32 cellular contexts compared by ENCODE assay signal in genomic region chr9:80489329-80489728, GRCh38.
A peak's percentile ranks its signal among the peaks of the same experiment; 100 is the strongest.
DNase-seq lines count a peak whose midpoint lies in the region; ATAC-seq, FAIRE-seq and TF ChIP-seq lines count a peak whose summit lies in the region.
"Had no signal": no experiment of that assay in that cellular context is flagged by ENCODE, and none has a peak within 500 bp of the region (broad histone marks: within the 10 kb centered on the region; RNA-seq: fewer than 3 reads in every experiment).

No MANE protein-coding gene starts in this region.

- intact Hi-C loops in HepG2 (cut with micrococcal nuclease; ENCODE audit: unreplicated experiment): no loop called here
- intact Hi-C loops in right lobe of liver (cut with DNase I): no loop called here
- intact Hi-C loops in IMR-90 (cut with micrococcal nuclease): no loop called here

- H3K27ac ChIP-seq in HepG2 (ENCODE audit: extremely low read length, insufficient read depth, low read length): no peak overlapping the region
- H3K27ac ChIP-seq in right lobe of liver: no peak overlapping the region
- H3K27ac ChIP-seq in A549: no peak overlapping the region
- H3K27ac ChIP-seq in IMR-90 (ENCODE audit: insufficient read depth, low read length): no peak overlapping the region
- H3K27ac ChIP-seq: 22Rv1; BLaER1; BLaER1 treated with 17β-estradiol and CSF1 and Interleukin-3, amounts not matched to agents 10 nM and 100 nM; C4-2B had no signal

- H4K20me1 ChIP-seq in HepG2 (ENCODE audit: insufficient read depth, low read length) (no peaks in the 10 kb centered on the region), IMR-90 (ENCODE audit: insufficient read depth, low read length) (no peaks in the 10 kb centered on the region)
- H4K20me1 ChIP-seq: BLaER1; BLaER1 treated with 17β-estradiol and CSF1 and Interleukin-3, amounts not matched to agents 10 nM and 100 nM had no signal

- H3K9ac ChIP-seq in HepG2 (ENCODE audit: insufficient read depth, low read depth, low read length) (no peak overlapping the region), IMR-90 (ENCODE audit: low read depth, low read length) (no peak overlapping the region)
- H3K9ac ChIP-seq: BLaER1; BLaER1 treated with 17β-estradiol and CSF1 and Interleukin-3, amounts not matched to agents 10 nM and 100 nM had no signal

- in situ Hi-C loops in HepG2 (cut with HindIII; ENCODE audit: extremely low pct_ligation_motif_present, low pct_unique_long_range_greater_than_20kb) (no loop called here), IMR-90 (cut with MboI; ENCODE audit: low sequenced_read_pairs) (no loop called here)

- no peak overlapping the region for H2BK20ac ChIP-seq in IMR-90 (ENCODE audit: low read depth, low read length)

- dilution Hi-C loops in IMR-90 (cut with HindIII; ENCODE audit: low sequenced_read_pairs, unreplicated experiment): no loop called here

- ATAC-seq in HepG2 (no peak), right lobe of liver (no peak), A549 (no peak), IMR-90 (ENCODE audit: low read depth) (no peak), HG03457 (IDR thresholded peaks at IDR 0.05; ENCODE audit: unreplicated experiment) (no peak)
- ATAC-seq: CD8-positive, alpha-beta T cell had no signal

- no peak overlapping the region for H3K4ac ChIP-seq in IMR-90 (ENCODE audit: low read depth, low read length)

- H3K79me1 ChIP-seq in IMR-90 (ENCODE audit: low read depth in 1 of 2, low read length in 2 of 2): no peaks in the 10 kb centered on the region

- H3K36me3 ChIP-seq in HepG2 (replicated peaks in 1 of 2; ENCODE audit: control insufficient read depth in 1 of 2, insufficient read depth in 2 of 2, low read length in 2 of 2): no peaks in the 10 kb centered on the region
- H3K36me3 ChIP-seq in right lobe of liver: no peaks in the 10 kb centered on the region
- no peaks in the 10 kb centered on the region for H3K36me3 ChIP-seq in IMR-90 (ENCODE audit: control insufficient read depth, insufficient read depth, low read length)
- H3K36me3 ChIP-seq: BE2C; BLaER1; BLaER1 treated with 17β-estradiol and CSF1 and Interleukin-3, amounts not matched to agents 10 nM and 100 nM had no signal

- no peak overlapping the region for H2AFZ ChIP-seq in HepG2 (ENCODE audit: low read length)
- no peak overlapping the region for H2AFZ ChIP-seq in IMR-90 (replicated peaks; ENCODE audit: low read length, poor library complexity)

- no peak for FAIRE-seq in HepG2 (lab: Jason Lieb, UNC)
- no peak for FAIRE-seq in A549 (lab: Jason Lieb, UNC)
- FAIRE-seq: A204.1, D721Med had no signal

- H3K4me2 ChIP-seq in HepG2 (ENCODE audit: low read depth, low read length) (no peak overlapping the region), A549 (no peak overlapping the region), IMR-90 (ENCODE audit: low read depth, low read length) (no peak overlapping the region)
- H3K4me2 ChIP-seq: BLaER1; BLaER1 treated with 17β-estradiol and CSF1 and Interleukin-3, amounts not matched to agents 10 nM and 100 nM had no signal

- POLR2A ChIA-PET in HepG2 (lab: Yijun Ruan, JAX) (no interaction called here), A549 (lab: Yijun Ruan, JAX) (no interaction called here), IMR-90 (lab: Charles Lee; ENCODE audit: unreplicated experiment) (no interaction called here)

- H3K14ac ChIP-seq in IMR-90 (replicated peaks; ENCODE audit: low read depth, low read length): no peak overlapping the region

- CTCF ChIA-PET in HepG2 (lab: Yijun Ruan, JAX; ENCODE audit: low intra/inter-chr PET ratio, low total read pairs) (no interaction called here), A549 (lab: Yijun Ruan, JAX) (no interaction called here), IMR-90 (lab: Yijun Ruan, JAX) (no interaction called here)

- no peaks in the 10 kb centered on the region for H3K9me1 ChIP-seq in IMR-90 (ENCODE audit: insufficient read depth, low read length)

- TF ChIP-seq RAD21 in HepG2 (CRISPR knock-in tag; IDR thresholded peaks at IDR 0.05): no peak
- no peak for TF ChIP-seq RAD21 in A549 (conservative IDR thresholded peaks at IDR 0.05 in 1 of 2, IDR thresholded peaks at IDR 0.05 in 1 of 2)
- TF ChIP-seq RAD21 in IMR-90 (IDR thresholded peaks at IDR 0.05; ENCODE audit: low read length): no peak

- BruUV-seq in HepG2 (replicated peaks; lab: Mats Ljungman, UMichigan) (no TSS peak), IMR-90 (replicated peaks; lab: Mats Ljungman, UMichigan) (no TSS peak)

- H2BK120ac ChIP-seq in IMR-90 (ENCODE audit: low read depth, low read length): no peak overlapping the region

- no peak for TF ChIP-seq POLR2A in HepG2 (IDR thresholded peaks at IDR 0.05; ENCODE audit: insufficient read depth in 1 of 2, low read depth in 2 of 2, low read length in 2 of 2)
- no peak for TF ChIP-seq POLR2A in right lobe of liver (IDR thresholded peaks at IDR 0.05)
- TF ChIP-seq POLR2A in A549 (IDR thresholded peaks at IDR 0.05; ENCODE audit: low read length): no peak
- no peak for TF ChIP-seq POLR2A in IMR-90 (IDR thresholded peaks at IDR 0.05; ENCODE audit: low read depth, low read length)

- no peak for DNase-seq in HepG2 (ENCODE audit: low spot score)
- no peak for DNase-seq in right lobe of liver
- DNase-seq in A549 (ENCODE audit: low read depth in 1 of 2, low spot score in 1 of 2): no peak
- no peak for DNase-seq in IMR-90
- no peak for DNase-seq in stimulated activated CD4-positive, alpha-beta T cell treated with anti-CD3 and anti-CD28 coated beads, Interleukin-2, amount 100 ng/mL, for 24 hours
- DNase-seq: 8988T; ACHN; AML-193; BE2C; C1 segment of cervical spinal cord; Caco-2; Calu3; CD4-positive, alpha-beta memory T cell; CD4-positive, alpha-beta T cell; CD4-positive, CD25-positive, alpha-beta regulatory T cell; CD8-positive, alpha-beta memory T cell; CD8-positive, alpha-beta T cell; COR-L47; DMS 273 treated with DMSO at 0.1 percent for 48 hours; DMS153; DMS53; DMS79; DMS79 treated with DMSO at 0.1 percent for 48 hours; DND-41; EL had no signal

- no peaks in the 10 kb centered on the region for H3K4me1 ChIP-seq in HepG2 (ENCODE audit: insufficient read depth, low read length)
- no peaks in the 10 kb centered on the region for H3K4me1 ChIP-seq in right lobe of liver
- H3K4me1 ChIP-seq in A549: no peaks in the 10 kb centered on the region
- no peaks in the 10 kb centered on the region for H3K4me1 ChIP-seq in IMR-90 (ENCODE audit: control insufficient read depth, insufficient read depth, low read length)
- H3K4me1 ChIP-seq: BLaER1; BLaER1 treated with 17β-estradiol and CSF1 and Interleukin-3, amounts not matched to agents 10 nM and 100 nM; Caco-2 had no signal

- H4K91ac ChIP-seq in IMR-90 (ENCODE audit: insufficient read depth, low read depth, low read length): no peak overlapping the region

- H2AK9ac ChIP-seq in IMR-90 (replicated peaks; ENCODE audit: low read depth, low read length, poor library complexity): no peak overlapping the region

- H2BK5ac ChIP-seq in IMR-90 (ENCODE audit: low read depth, low read length, poor library complexity, severe bottlenecking): no peak overlapping the region

- no peak overlapping the region for H4K5ac ChIP-seq in IMR-90 (ENCODE audit: low read depth, low read length)

- H3K27me3 ChIP-seq in HepG2 (ENCODE audit: control insufficient read depth in 1 of 2, insufficient read depth in 2 of 2, low read length in 2 of 2) (no peaks in the 10 kb centered on the region), right lobe of liver (no peaks in the 10 kb centered on the region), IMR-90 (ENCODE audit: control insufficient read depth, insufficient read depth, low read length) (no peaks in the 10 kb centered on the region)
- H3K27me3 ChIP-seq: BE2C; BLaER1; BLaER1 treated with 17β-estradiol and CSF1 and Interleukin-3, amounts not matched to agents 10 nM and 100 nM had no signal

- H2AK5ac ChIP-seq in IMR-90 (ENCODE audit: low read depth, low read length): no peak overlapping the region

- H3K18ac ChIP-seq in IMR-90 (ENCODE audit: low read depth, low read length): no peak overlapping the region

- no peak overlapping the region for H3K23ac ChIP-seq in IMR-90 (ENCODE audit: low read depth, low read length)

- no peak overlapping the region for H2BK15ac ChIP-seq in IMR-90 (ENCODE audit: low read depth, low read length)

- TF ChIP-seq EP300 in HepG2 (IDR thresholded peaks at IDR 0.05; ENCODE audit: low read depth in 2 of 2, low read length in 2 of 2) (no peak), HepG2 (CRISPR knock-in tag; IDR thresholded peaks at IDR 0.05; ENCODE audit: borderline replicate concordance) (no peak), A549 (IDR thresholded peaks at IDR 0.05) (no peak)

- no peaks in the 10 kb centered on the region for H3K79me2 ChIP-seq in HepG2 (ENCODE audit: insufficient read depth, low read length)

- H3K4me3 ChIP-seq in HepG2 (replicated peaks in 1 of 3; ENCODE audit: insufficient read depth in 1 of 3, low read depth in 2 of 3, low read length in 3 of 3) (no peak overlapping the region), right lobe of liver (no peak overlapping the region), A549 (no peak overlapping the region), IMR-90 (ENCODE audit: insufficient read depth, low read depth, low read length) (no peak overlapping the region)
- H3K4me3 ChIP-seq: BLaER1; BLaER1 treated with 17β-estradiol and CSF1 and Interleukin-3, amounts not matched to agents 10 nM and 100 nM had no signal

- no peak overlapping the region for H4K8ac ChIP-seq in IMR-90 (ENCODE audit: low read depth in 2 of 2, low read length in 2 of 2)

- TF ChIP-seq CTCF in HepG2 (CRISPR knock-in tag; IDR thresholded peaks at IDR 0.05): no peak
- TF ChIP-seq CTCF in right lobe of liver (IDR thresholded peaks at IDR 0.05): no peak
- no peak for TF ChIP-seq CTCF in A549 (IDR thresholded peaks at IDR 0.05)
- no peak for TF ChIP-seq CTCF in IMR-90 (conservative IDR thresholded peaks at IDR 0.05; ENCODE audit: low read depth, low read length)

- H3K56ac ChIP-seq in IMR-90 (ENCODE audit: extremely low read depth, insufficient read depth, low read length): no peak overlapping the region

- 3% methylated on average over 4 of the region's 4 CpGs for WGBS in HepG2 (ENCODE audit: low lambda C conversion rate)
- whole genome bisulfite sequencing in right lobe of liver (ENCODE audit: insufficient coverage, low coverage, low lambda C conversion rate, missing lambda C conversion rate): 58% methylated on average over 4 of the region's 4 CpGs
- WGBS in A549 (ENCODE audit: missing lambda C conversion rate): 44% methylated on average over 4 of the region's 4 CpGs
- no CpG with 5 or more reads among the region's 4 CpGs for WGBS in IMR-90 (ENCODE audit: extremely low coverage in 2 of 2, insufficient read length in 1 of 2), 2 experiments

- H3K9me3 ChIP-seq in HepG2 (ENCODE audit: low read length) (peaks cover 78% of the 10 kb centered on the region), right lobe of liver (no peaks in the 10 kb centered on the region), A549 (no peaks in the 10 kb centered on the region), IMR-90 (ENCODE audit: control insufficient read depth, insufficient read depth, low read length) (no peaks in the 10 kb centered on the region)
- H3K9me3 ChIP-seq: BE2C; BLaER1; BLaER1 treated with 17β-estradiol and CSF1 and Interleukin-3, amounts not matched to agents 10 nM and 100 nM; Caco-2 had no signal

TF ChIP-seq in HepG2, 621 proteins besides CTCF, POLR2A, EP300 and RAD21 (continues in another document):
- TF ChIP-seq MAFF (IDR thresholded peaks at IDR 0.05; ENCODE audit: low read depth, low read length): peak; percentile 40; the same call in 1 of the 2 replicates

TF ChIP-seq in A549, 52 proteins besides CTCF, POLR2A, EP300 and RAD21 (continues in another document):
- TF ChIP-seq MAFK (IDR thresholded peaks at IDR 0.05; ENCODE audit: partially characterized antibody): peak; percentile 74
